Comparison of ENCODE assay signal across 8 cellular contexts in genomic region chr11:12287374-12288211, GRCh38.
DNase-seq lines count a peak whose midpoint lies in the region; ATAC-seq and TF ChIP-seq lines count a peak whose summit lies in the region.

No MANE protein-coding gene starts in this region.

- intact Hi-C loops in MCF 10A (cut with micrococcal nuclease) = loop anchor here (1.0 to 5.0 kb wide), 5 partner anchors 45 to 865 kb away; no protein-coding TSS in a partner anchor

- peaks cover 2% of the 10 kb centered on the region for H3K4me1 ChIP-seq in urinary bladder (ENCODE audit: insufficient read depth)

- WGBS in urinary bladder = 41% methylated on average over 13 of the region's 13 CpGs

- H3K4me3 Mint-ChIP-seq in MCF 10A (ENCODE audit: unreplicated experiment) = peak overlapping the region; percentile 26

- peak overlapping the region; percentile 43 for H3K27ac ChIP-seq in urinary bladder (ENCODE audit: low read depth)

- BruUV-seq in MCF 10A (replicated peaks; lab: Mats Ljungman, UMichigan) = TSS peak; percentile 67

- TF ChIP-seq CTCF in GM12873 (IDR thresholded peaks at IDR 0.05; ENCODE audit: insufficient read depth, low read depth, low read length, missing control alignments) = peak; percentile 40
- TF ChIP-seq CTCF in MCF 10A (IDR thresholded peaks at IDR 0.05; ENCODE audit: unreplicated experiment) = peak; percentile 71

- CTCF ChIA-PET in MCF 10A (lab: Yijun Ruan, JAX) = interaction anchor here (0.6 to 16.6 kb wide), 37 partner anchors 9 to 866 kb away, joined by 3 to 314 read pairs (median 3); no protein-coding TSS in a partner anchor

- DNase-seq in NCI-H1105 (lab: John Stamatoyannopoulos, UW) (peak; percentile 30), MCF 10A (ENCODE audit: unreplicated experiment) (peak; percentile 95), left kidney (ENCODE audit: low read depth, low spot score) (peak; percentile 85), MV-4-11 (lab: John Stamatoyannopoulos, UW) (no peak)

- no peak overlapping the region for H3K4me3 ChIP-seq in urinary bladder (ENCODE audit: low read depth, low read length)

- POLR2A ChIA-PET in MCF 10A (lab: Yijun Ruan, JAX) = interaction anchor here (0.8 to 1.2 kb wide), 2 partner anchors 90 to 555 kb away, joined by 3 read pairs; partner anchors contain the start of gene PARVA

- peaks cover 42% of the 10 kb centered on the region for H3K4me1 Mint-ChIP-seq in MCF 10A (ENCODE audit: insufficient read depth, unreplicated experiment)

- peak overlapping the region; percentile 20 for H3K27ac Mint-ChIP-seq in MCF 10A (ENCODE audit: low read depth, unreplicated experiment)

- no peaks in the 10 kb centered on the region for H3K27me3 Mint-ChIP-seq in MCF 10A (ENCODE audit: insufficient read depth, unreplicated experiment)

- H3K36me3 Mint-ChIP-seq in MCF 10A (ENCODE audit: insufficient read depth, unreplicated experiment) = peaks cover 6% of the 10 kb centered on the region

- H3K9me3 Mint-ChIP-seq in MCF 10A (ENCODE audit: unreplicated experiment) = no peaks in the 10 kb centered on the region

- H3K36me3 ChIP-seq in urinary bladder (ENCODE audit: insufficient read depth) = no peaks in the 10 kb centered on the region

- ATAC-seq in HG02623 (IDR thresholded peaks at IDR 0.05; ENCODE audit: unreplicated experiment) (no peak), HG03442 (IDR thresholded peaks at IDR 0.05; ENCODE audit: unreplicated experiment) (no peak)
